In the genomic region with DNA sequence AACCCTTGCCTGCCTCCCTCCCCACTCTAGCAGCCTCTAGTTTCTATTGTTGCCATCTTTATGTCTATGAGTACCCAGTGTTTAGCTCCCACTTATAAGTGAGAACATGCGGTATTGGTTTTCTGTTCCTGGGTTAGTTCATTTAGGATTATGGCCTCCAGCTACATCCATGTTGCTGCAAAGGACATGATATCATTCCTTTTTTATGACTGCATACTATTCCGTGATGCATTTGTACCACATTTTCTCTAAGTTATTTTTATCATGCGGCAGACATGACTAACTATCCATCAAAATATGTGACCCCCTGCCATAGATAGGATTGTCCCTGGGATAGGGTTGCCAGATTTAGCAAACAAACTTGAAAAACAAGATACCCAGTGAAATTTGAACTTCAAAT, we compare ENCODE assay signal across 21 cellular contexts. TPM values are rescaled to one million over a fixed set of nuclear protein-coding genes. Genes with fewer than 3 reads are reported as not detected.
A peak's percentile ranks its signal among the peaks of the same experiment; 100 is the strongest.
DNase-seq lines count a peak whose midpoint lies in the region; ATAC-seq, FAIRE-seq and TF ChIP-seq lines count a peak whose summit lies in the region.
"Had no signal": no experiment of that assay in that cellular context is flagged by ENCODE, and none has a peak within 500 bp of the region (broad histone marks: within the 10 kb centered on the region; RNA-seq: fewer than 3 reads in every experiment).

No MANE protein-coding gene starts in this region.

- H3K4me3 ChIP-seq in K562: no peak overlapping the region
- no peak overlapping the region for H3K4me3 ChIP-seq in smooth muscle cell
- H3K4me3 ChIP-seq: A549; BLaER1 treated with 17β-estradiol and CSF1 and Interleukin-3, amounts not matched to agents 10 nM and 100 nM had no signal

- H3F3A ChIP-seq in smooth muscle cell (ENCODE audit: low read depth): no peaks in the 10 kb centered on the region

- H3K36me3 ChIP-seq in K562 (ENCODE audit: control insufficient read depth, insufficient read depth, low read length) (no peaks in the 10 kb centered on the region), smooth muscle cell (ENCODE audit: low read depth) (no peaks in the 10 kb centered on the region)
- H3K36me3 ChIP-seq: BLaER1 treated with 17β-estradiol and CSF1 and Interleukin-3, amounts not matched to agents 10 nM and 100 nM had no signal

- POLR2A ChIA-PET in K562 (lab: Yijun Ruan, JAX): interaction anchor here (0.7 kb wide), 1 partner anchor 771 kb away, joined by 3 read pairs; no protein-coding TSS in a partner anchor

- intact Hi-C loops in K562 (cut with micrococcal nuclease): no loop called here

- TF ChIP-seq CTCF in K562 (IDR thresholded peaks at IDR 0.05 in 2 of 3, conservative IDR thresholded peaks at IDR 0.05 in 1 of 3; ENCODE audit: insufficient read depth in 2 of 3, low read depth in 1 of 3, low read length in 3 of 3): no peak
- no peak for TF ChIP-seq CTCF in smooth muscle cell (IDR thresholded peaks at IDR 0.05; ENCODE audit: borderline replicate concordance, insufficient read depth, poor library complexity, severe bottlenecking)

- no peak overlapping the region for H2AFZ ChIP-seq in K562 (ENCODE audit: low read depth, low read length)
- H2AFZ ChIP-seq in smooth muscle cell (ENCODE audit: low read depth): no peak overlapping the region

- no peaks in the 10 kb centered on the region for H3K79me2 ChIP-seq in K562 (ENCODE audit: control insufficient read depth, insufficient read depth, low read length)
- no peaks in the 10 kb centered on the region for H3K79me2 ChIP-seq in smooth muscle cell (ENCODE audit: low read depth)

- peaks cover 2% of the 10 kb centered on the region for H3K9me3 Mint-ChIP-seq in activated T-cell treated with anti-CD3 and anti-CD28 coated beads, Interleukin-2, amount 50 U/mL, for 24 hours
- H3K9me3 Mint-ChIP-seq in activated CD8-positive, alpha-beta memory T cell treated with anti-CD3 and anti-CD28 coated beads, Interleukin-2, amount 10 ng/mL, durations not matched to agents 7 days and 5 days (ENCODE audit: low read depth): no peaks in the 10 kb centered on the region
- H3K9me3 Mint-ChIP-seq: CD4-positive, alpha-beta T cell had no signal

- no peak overlapping the region for H3K27ac ChIP-seq in K562 (ENCODE audit: extremely low read depth, low read depth, low read length)
- no peak overlapping the region for H3K27ac ChIP-seq in smooth muscle cell (ENCODE audit: low read depth)
- H3K27ac ChIP-seq: 22Rv1; A549; BLaER1 treated with 17β-estradiol and CSF1 and Interleukin-3, amounts not matched to agents 10 nM and 100 nM; C4-2B had no signal

- peaks cover 19% of the 10 kb centered on the region for H3K4me1 Mint-ChIP-seq in activated T-cell treated with anti-CD3 and anti-CD28 coated beads, Interleukin-2, amount 50 U/mL, for 24 hours (ENCODE audit: low read depth)
- H3K4me1 Mint-ChIP-seq in activated CD8-positive, alpha-beta memory T cell treated with anti-CD3 and anti-CD28 coated beads, Interleukin-2, amount 10 ng/mL, durations not matched to agents 7 days and 5 days: peaks cover 9% of the 10 kb centered on the region

- no peak for DNase-seq in activated T-cell treated with anti-CD3 and anti-CD28 coated beads, Interleukin-2, amount 50 U/mL, for 24 hours
- no peak for DNase-seq in activated T-cell treated with anti-CD3 and anti-CD28 coated beads, Interleukin-2, amount 50 U/mL, for 48 hours
- DNase-seq in K562 (ENCODE audit: extremely low read depth in 1 of 4, low spot score in 3 of 4) (no peak), smooth muscle cell (lab: John Stamatoyannopoulos, UW; ENCODE audit: unreplicated experiment) (no peak)
- DNase-seq in activated CD8-positive, alpha-beta memory T cell treated with anti-CD3 and anti-CD28 coated beads, Interleukin-2, amount 10 ng/mL, durations not matched to agents 7 days and 5 days: no peak
- DNase-seq: AML-193; Caco-2; Calu3; CD4-positive, alpha-beta T cell; CD8-positive, alpha-beta T cell; DMS79 treated with DMSO at 0.1 percent for 48 hours; GF-D8 had no signal

- no peaks in the 10 kb centered on the region for H3K9me3 ChIP-seq in K562 (replicated peaks; ENCODE audit: control insufficient read depth, insufficient read depth, low read depth, low read length)
- H3K9me3 ChIP-seq in smooth muscle cell (replicated peaks; ENCODE audit: low read depth): no peaks in the 10 kb centered on the region
- H3K9me3 ChIP-seq: A549; BLaER1 treated with 17β-estradiol and CSF1 and Interleukin-3, amounts not matched to agents 10 nM and 100 nM; Caco-2 had no signal

- no peak for TF ChIP-seq RAD21 in K562 (CRISPR knock-in tag; conservative IDR thresholded peaks at IDR 0.05 in 1 of 2, IDR thresholded peaks at IDR 0.05 in 1 of 2)

- H3K27me3 ChIP-seq in K562 (ENCODE audit: control insufficient read depth in 2 of 2, insufficient read depth in 2 of 2, low read length in 2 of 2): peaks cover 10 to 13% of the 10 kb centered on the region in 2 experiments; a peak in 3 of 5 replicates
- no peaks in the 10 kb centered on the region for H3K27me3 ChIP-seq in smooth muscle cell (ENCODE audit: low read depth)
- H3K27me3 ChIP-seq: BLaER1 treated with 17β-estradiol and CSF1 and Interleukin-3, amounts not matched to agents 10 nM and 100 nM had no signal

- in situ Hi-C loops in K562 (cut with MboI): no loop called here

- WGBS in K562 (ENCODE audit: insufficient coverage, low coverage, missing lambda C conversion rate): 0% methylated on average over 3 of the region's 3 CpGs
- 96% methylated on average over 3 of the region's 3 CpGs for WGBS in smooth muscle cell (ENCODE audit: low lambda C conversion rate)

- H3K9ac ChIP-seq in K562 (ENCODE audit: insufficient read depth in 1 of 2, low read depth in 2 of 2, low read length in 2 of 2) (no peak overlapping the region), smooth muscle cell (ENCODE audit: low read depth) (no peak overlapping the region)
- H3K9ac ChIP-seq: BLaER1 treated with 17β-estradiol and CSF1 and Interleukin-3, amounts not matched to agents 10 nM and 100 nM had no signal

- TF ChIP-seq EP300 in K562 (IDR thresholded peaks at IDR 0.05; ENCODE audit: low read length): no peak

- no peak for ATAC-seq in K562
- ATAC-seq in activated CD8-positive, alpha-beta memory T cell treated with anti-CD3 and anti-CD28 coated beads, Interleukin-2, amount 10 ng/mL, durations not matched to agents 7 days and 5 days: no peak
- ATAC-seq: A549; CD8-positive, alpha-beta T cell had no signal

- H3K27ac Mint-ChIP-seq in activated T-cell treated with anti-CD3 and anti-CD28 coated beads, Interleukin-2, amount 50 U/mL, for 24 hours: peak overlapping the region; percentile 76
- no peak overlapping the region for H3K27ac Mint-ChIP-seq in activated CD8-positive, alpha-beta memory T cell treated with anti-CD3 and anti-CD28 coated beads, Interleukin-2, amount 10 ng/mL, durations not matched to agents 7 days and 5 days
- H3K27ac Mint-ChIP-seq: B cell; CD4-positive, alpha-beta T cell; CD8-positive, alpha-beta T cell had no signal

- H4K20me1 ChIP-seq in K562 (replicated peaks; ENCODE audit: control insufficient read depth, insufficient read depth, low read length): no peaks in the 10 kb centered on the region
- H4K20me1 ChIP-seq in smooth muscle cell (ENCODE audit: low read depth): no peaks in the 10 kb centered on the region
- H4K20me1 ChIP-seq: BLaER1 treated with 17β-estradiol and CSF1 and Interleukin-3, amounts not matched to agents 10 nM and 100 nM had no signal

- no peak overlapping the region for H3K4me3 Mint-ChIP-seq in activated T-cell treated with anti-CD3 and anti-CD28 coated beads, Interleukin-2, amount 50 U/mL, for 24 hours
- H3K4me3 Mint-ChIP-seq in activated CD8-positive, alpha-beta memory T cell treated with anti-CD3 and anti-CD28 coated beads, Interleukin-2, amount 10 ng/mL, durations not matched to agents 7 days and 5 days: no peak overlapping the region
- H3K4me3 Mint-ChIP-seq: B cell; CD4-positive, alpha-beta T cell; CD8-positive, alpha-beta T cell had no signal

- no TSS peak for BruUV-seq in K562 (replicated peaks; lab: Mats Ljungman, UMichigan)

- H3K4me1 ChIP-seq in K562 (replicated peaks in 1 of 2; ENCODE audit: control insufficient read depth in 2 of 2, insufficient read depth in 2 of 2, low read length in 2 of 2) (no peaks in the 10 kb centered on the region), smooth muscle cell (ENCODE audit: low read depth) (peaks cover 6% of the 10 kb centered on the region)
- H3K4me1 ChIP-seq: Caco-2 had no signal

- TF ChIP-seq POLR2A in K562 (conservative IDR thresholded peaks at IDR 0.05): no peak

- no peaks in the 10 kb centered on the region for H3K36me3 Mint-ChIP-seq in activated T-cell treated with anti-CD3 and anti-CD28 coated beads, Interleukin-2, amount 50 U/mL, for 24 hours (ENCODE audit: low read depth)
- no peaks in the 10 kb centered on the region for H3K36me3 Mint-ChIP-seq in activated CD8-positive, alpha-beta memory T cell treated with anti-CD3 and anti-CD28 coated beads, Interleukin-2, amount 10 ng/mL, durations not matched to agents 7 days and 5 days
- H3K36me3 Mint-ChIP-seq: CD8-positive, alpha-beta T cell had no signal

- H3K27me3 Mint-ChIP-seq in activated T-cell treated with anti-CD3 and anti-CD28 coated beads, Interleukin-2, amount 50 U/mL, for 24 hours: peaks cover 15% of the 10 kb centered on the region
- H3K27me3 Mint-ChIP-seq in activated CD8-positive, alpha-beta memory T cell treated with anti-CD3 and anti-CD28 coated beads, Interleukin-2, amount 10 ng/mL, durations not matched to agents 7 days and 5 days: peaks cover 19% of the 10 kb centered on the region
- H3K27me3 Mint-ChIP-seq: CD4-positive, alpha-beta T cell had no signal

- H3K9me1 ChIP-seq in K562 (ENCODE audit: control insufficient read depth, insufficient read depth, low read length): no peaks in the 10 kb centered on the region

- CTCF ChIA-PET in K562 (lab: Yijun Ruan, JAX; ENCODE audit: low intra/inter-chr PET ratio): no interaction called here
- CTCF ChIA-PET in activated CD8-positive, alpha-beta memory T cell treated with anti-CD3 and anti-CD28 coated beads, Interleukin-2, amount 10 ng/mL, durations not matched to agents 7 days and 5 days (lab: Charles Lee): interaction anchor here (1.2 kb wide), 1 partner anchor 12 kb away, joined by 4 read pairs; no protein-coding TSS in a partner anchor

- no peak for FAIRE-seq in K562 (lab: Jason Lieb, UNC)
- FAIRE-seq: A549, D721Med, G401.6, GM12891, GM19239 had no signal

- H3K4me2 ChIP-seq in K562 (ENCODE audit: insufficient read depth, low read length) (no peak overlapping the region), smooth muscle cell (no peak overlapping the region)
- H3K4me2 ChIP-seq: A549; BLaER1 treated with 17β-estradiol and CSF1 and Interleukin-3, amounts not matched to agents 10 nM and 100 nM had no signal

RNA-seq across cellular contexts. Expression of a gene that starts 58.4 kb away (rescaled TPM):
- 2.5 and 9.3 TPM in 2 replicates for total RNA-seq in K562 (2011; cell fraction: chromatin; rRNA removed; ENCODE audit: low replicate concordance)
- total RNA-seq in K562 (2011; cell fraction: nucleolus; rRNA removed): 1.5 and 1.7 TPM in 2 replicates
- total RNA-seq in K562 (2011; cell fraction: nucleoplasm; rRNA removed): 2.7 and 3.3 TPM in 2 replicates
- total RNA-seq in K562 (2014; rRNA removed): 2.6 and 2.9 TPM in 2 replicates
- 4.8 and 5.7 TPM in 2 replicates for total RNA-seq in K562 (2014; rRNA removed; fragmentation: Illumina TruSeq; extraction: Trizol)
- 3.2 and 3.6 TPM in 2 replicates for total RNA-seq in K562 (2015; rRNA removed; fragmentation: Illumina TruSeq; extraction: Trizol)
- 4.2 and 5.5 TPM in 2 replicates for total RNA-seq in K562 (2021)
- polyA plus RNA-seq in K562 (2011; rRNA removed): 1.6 and 2.5 TPM in 2 replicates
- polyA plus RNA-seq in K562 (2011; cell fraction: cytosol; rRNA removed): 0.51 and 0.77 TPM in 2 replicates
- 0.67 and 1.1 TPM in 2 replicates for polyA plus RNA-seq in K562 (2011; cell fraction: nucleus; rRNA removed)
- 1.9 and 2.7 TPM in 2 replicates for polyA plus RNA-seq in K562 (2012)
- polyA plus RNA-seq in K562 (2014; fragmentation: Illumina TruSeq; extraction: Trizol): 3.2 and 3.3 TPM in 2 replicates
- 1 to 10 TPM; 1.2 TPM for polyA plus RNA-seq in K562 (2014; fragmentation: Nextera tagmentation; extraction: Ambion mirVana)
- polyA plus RNA-seq in K562 (2014; rRNA removed): 1.3 and 2.2 TPM in 2 replicates
- 11.3 and 12.5 TPM in 2 replicates for polyA minus RNA-seq in K562 (2011; rRNA and poly(A)+ RNA removed)
- 3.2 and 3.5 TPM in 2 replicates for polyA minus RNA-seq in K562 (2011; cell fraction: cytosol; rRNA and poly(A)+ RNA removed)
- 1.3 and 2.7 TPM in 2 replicates for polyA minus RNA-seq in K562 (2011; cell fraction: nucleus; rRNA and poly(A)+ RNA removed)
- 1 to 10 TPM; 3.8 to 4.1 TPM for total RNA-seq in activated CD8-positive, alpha-beta memory T cell treated with anti-CD3 and anti-CD28 coated beads, Interleukin-2, amount 10 ng/mL, durations not matched to agents 7 days and 5 days
- total RNA-seq in smooth muscle cell: 34.0 and 37.8 TPM in 2 replicates
- 11.7 and 12.1 TPM in 2 replicates for polyA plus RNA-seq in smooth muscle cell
